ENCODE assay signal across 23 cellular contexts in genomic region chr2:2123259-2123658, GRCh38.
"Had no signal": no experiment of that assay in that cellular context is flagged by ENCODE, and none has a peak within 500 bp of the region (broad histone marks: within the 10 kb centered on the region; RNA-seq: fewer than 3 reads in every experiment).

No MANE protein-coding gene starts in this region.

- H3K4me2 ChIP-seq: KMS-11, SK-N-SH had no signal

- ATAC-seq: K562, Panc1, PC-3, T-cell had no signal

- H3K4me3 ChIP-seq: K562 had no signal

- H3K9ac ChIP-seq: KMS-11, SK-N-SH had no signal

- FAIRE-seq: K562 had no signal

- H3K27ac ChIP-seq: KMS-11, RWPE1 had no signal

- H3K9me3 ChIP-seq: SK-N-SH had no signal

- DNase-seq: Kasumi-1, MM.1S, NCI-H1092 treated with DMSO at 0.1 percent for 48 hours, NCI-H1436, NCI-H187, NCI-H2029, NCI-H2081 treated with DMSO at 0.1 percent for 48 hours, NCI-H2171, NCI-H226, NCI-H446, NCI-H510A, NCI-H524 treated with DMSO at 0.1 percent for 48 hours, NCI-H69, NCI-H774, PC-3, SHP77, SK-N-SH, SW 1271, T-cell had no signal
